ENCODE assay signal across 32 cellular contexts in the genomic region with DNA sequence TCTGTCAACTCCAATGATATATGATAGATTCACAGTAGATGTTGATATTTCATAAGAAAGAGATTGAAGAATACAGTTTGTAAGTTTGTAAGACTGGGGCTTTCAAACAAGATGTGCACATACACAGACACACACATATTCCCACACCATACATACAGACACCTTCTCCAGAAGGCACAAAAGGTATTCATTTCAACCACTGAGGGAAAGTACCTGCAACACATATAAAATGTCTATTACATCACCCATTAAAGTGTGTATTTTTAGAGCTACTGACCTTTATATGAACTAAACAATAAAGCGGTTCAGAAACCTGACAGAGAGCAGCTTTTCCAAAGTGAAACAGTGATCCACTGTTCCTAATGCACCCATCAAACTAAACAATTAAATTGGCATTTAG. TPM values are rescaled to one million over a fixed set of nuclear protein-coding genes. Genes with fewer than 3 reads are reported as not detected.
DNase-seq lines count a peak whose midpoint lies in the region; ATAC-seq and TF ChIP-seq lines count a peak whose summit lies in the region.
"Had no signal": no experiment of that assay in that cellular context is flagged by ENCODE, and none has a peak within 500 bp of the region (broad histone marks: within the 10 kb centered on the region; RNA-seq: fewer than 3 reads in every experiment).

No MANE protein-coding gene starts in this region.

- no peak for TF ChIP-seq EP300 in stomach (IDR thresholded peaks at IDR 0.05)

- no peak overlapping the region for H3K27ac Mint-ChIP-seq in activated T-cell treated with anti-CD3 and anti-CD28 coated beads, Interleukin-2, amount 50 U/mL, for 72 hours
- H3K27ac Mint-ChIP-seq in stimulated activated memory B cell treated with anti-CD40 and anti-IgM and Interleukin-4, amounts not matched to agents 10 μg/mL and 1 μg/mL and 100 μg/mL, for 72 hours = no peak overlapping the region
- H3K27ac Mint-ChIP-seq: activated CD4-positive, alpha-beta memory T cell treated with anti-CD3 and anti-CD28 coated beads, Interleukin-2, amount 10 ng/mL, durations not matched to agents 7 days and 5 days; activated naive CD8-positive, alpha-beta T cell; activated T-helper 2 cell treated with anti-CD3 and anti-CD28 coated beads, Interferon-gamma antibody, Interleukin-2, Interleukin-4, amounts not matched to agents 10 μg/mL and 5 μg/mL and 100 μg/mL, durations not matched to agents 14 hours and 24 hours and 36 hours; immature natural killer cell; natural killer cell; stimulated activated naive CD8-positive, alpha-beta T cell treated with anti-CD3 and anti-CD28 coated beads, Interleukin-15, amount 100 ng/mL, for 72 hours; T-helper 17 cell had no signal

- H3K4me3 Mint-ChIP-seq in activated T-cell treated with anti-CD3 and anti-CD28 coated beads, Interleukin-2, amount 50 U/mL, for 72 hours = no peak overlapping the region
- no peak overlapping the region for H3K4me3 Mint-ChIP-seq in stimulated activated memory B cell treated with anti-CD40 and anti-IgM and Interleukin-4, amounts not matched to agents 10 μg/mL and 1 μg/mL and 100 μg/mL, for 72 hours
- H3K4me3 Mint-ChIP-seq: activated CD4-positive, alpha-beta memory T cell treated with anti-CD3 and anti-CD28 coated beads, Interleukin-2, amount 10 ng/mL, durations not matched to agents 7 days and 5 days; activated naive CD8-positive, alpha-beta T cell; immature natural killer cell; natural killer cell; stimulated activated naive CD8-positive, alpha-beta T cell treated with anti-CD3 and anti-CD28 coated beads, Interleukin-15, amount 100 ng/mL, for 72 hours; T-helper 17 cell had no signal

- H3K9me3 Mint-ChIP-seq in activated T-cell treated with anti-CD3 and anti-CD28 coated beads, Interleukin-2, amount 50 U/mL, for 72 hours = peaks cover 3 to 7% of the 10 kb centered on the region in 2 donors
- H3K9me3 Mint-ChIP-seq in stimulated activated memory B cell treated with anti-CD40 and anti-IgM and Interleukin-4, amounts not matched to agents 10 μg/mL and 1 μg/mL and 100 μg/mL, for 72 hours = peaks cover 7% of the 10 kb centered on the region
- H3K9me3 Mint-ChIP-seq: activated CD4-positive, alpha-beta memory T cell treated with anti-CD3 and anti-CD28 coated beads, Interleukin-2, amount 10 ng/mL, durations not matched to agents 7 days and 5 days; activated T-helper 2 cell treated with anti-CD3 and anti-CD28 coated beads, Interferon-gamma antibody, Interleukin-2, Interleukin-4, amounts not matched to agents 10 μg/mL and 5 μg/mL and 100 μg/mL, durations not matched to agents 14 hours and 24 hours and 36 hours had no signal

- H3K36me3 ChIP-seq in GM06990 (ENCODE audit: control insufficient read depth, insufficient read depth, low read length) = no peaks in the 10 kb centered on the region
- no peaks in the 10 kb centered on the region for H3K36me3 ChIP-seq in MM.1S (replicated peaks; ENCODE audit: insufficient read depth, low read length)
- H3K36me3 ChIP-seq in stomach = no peaks in the 10 kb centered on the region
- H3K36me3 ChIP-seq: left lung, thyroid gland had no signal

- peaks cover 41% of the 10 kb centered on the region for H3K27me3 Mint-ChIP-seq in activated T-cell treated with anti-CD3 and anti-CD28 coated beads, Interleukin-2, amount 50 U/mL, for 72 hours (ENCODE audit: low read depth)
- peaks cover 15% of the 10 kb centered on the region for H3K27me3 Mint-ChIP-seq in stimulated activated memory B cell treated with anti-CD40 and anti-IgM and Interleukin-4, amounts not matched to agents 10 μg/mL and 1 μg/mL and 100 μg/mL, for 72 hours

- TF ChIP-seq CTCF in GM06990 (IDR thresholded peaks at IDR 0.05; ENCODE audit: insufficient read depth, low read length, poor library complexity, severe bottlenecking) (no peak), MM.1S (IDR thresholded peaks at IDR 0.05; ENCODE audit: low read length) (no peak), stomach (IDR thresholded peaks at IDR 0.05) (no peak)

- intact Hi-C loops in stomach (cut with DNase I; ENCODE audit: low total_unique reads) = no loop called here

- H3K4me1 ChIP-seq in MM.1S (ENCODE audit: low read length) (no peaks in the 10 kb centered on the region), stomach (peaks cover 0 to 9% (median 0%) of the 10 kb centered on the region in 4 donors)
- H3K4me1 ChIP-seq: left lung, thyroid gland had no signal

- H3F3A ChIP-seq in MM.1S (ENCODE audit: insufficient read depth, low read length) = no peaks in the 10 kb centered on the region

- WGBS in stomach, 5 donors = 22 to 45% (median 30%) methylated on average over 1 of the region's 1 CpG

- H3K9ac ChIP-seq in MM.1S (ENCODE audit: low read length) = no peak overlapping the region

- no peak overlapping the region for H3K4me3 ChIP-seq in GM06990 (replicated peaks; ENCODE audit: low read depth, low read length)
- no peak overlapping the region for H3K4me3 ChIP-seq in MM.1S (ENCODE audit: low read length)
- no peak overlapping the region for H3K4me3 ChIP-seq in stomach
- H3K4me3 ChIP-seq: left lung, SK-N-MC, thyroid gland had no signal

- no peak overlapping the region for H3K4me2 ChIP-seq in MM.1S (ENCODE audit: low read depth, low read length)

- H4K20me1 ChIP-seq in MM.1S (ENCODE audit: insufficient read depth, low read length) = no peaks in the 10 kb centered on the region

- H2AFZ ChIP-seq in MM.1S (ENCODE audit: low read length) = no peak overlapping the region

- DNase-seq in GM06990 (ENCODE audit: extremely low read depth, insufficient read length) (peak; percentile 20), MM.1S (peak; percentile 38), kidney tubule cell (ENCODE audit: low spot score) (peak; percentile 37), NCI-H524 (lab: John Stamatoyannopoulos, UW) (no peak), stomach (no peak)
- no peak for DNase-seq in activated T-cell treated with anti-CD3 and anti-CD28 coated beads, Interleukin-2, amount 50 U/mL, for 72 hours
- DNase-seq: activated CD4-positive, alpha-beta memory T cell treated with anti-CD3 and anti-CD28 coated beads, Interleukin-2, amount 10 ng/mL, durations not matched to agents 7 days and 5 days; activated CD4-positive, alpha-beta T cell treated with anti-CD3 and anti-CD28 coated beads for 1 hour; activated CD8-positive, alpha-beta memory T cell treated with anti-CD3 and anti-CD28 coated beads, Interleukin-2, amount 50 U/mL, for 48 hours; cerebellar nuclear complex; dorsolateral prefrontal cortex; EL; hypothalamus; immature natural killer cell; left lung; midbrain; natural killer cell; NCI-H1048; NCI-H1694 treated with DMSO at 0.1 percent for 48 hours; NCI-H345; occipital lobe; stimulated activated naive CD8-positive, alpha-beta T cell treated with anti-CD3 and anti-CD28 coated beads, Interleukin-15, amount 100 ng/mL, for 72 hours; T-helper 17 cell; thyroid gland had no signal

- ATAC-seq in GM18868 (IDR thresholded peaks at IDR 0.05; ENCODE audit: unreplicated experiment) = peak; percentile 76
- no peak for ATAC-seq in activated T-cell treated with anti-CD3 and anti-CD28 coated beads, Interleukin-2, amount 50 U/mL, for 72 hours (replicated peaks in 1 of 2)
- ATAC-seq in stimulated activated memory B cell treated with anti-CD40 and anti-IgM and Interleukin-4, amounts not matched to agents 10 μg/mL and 1 μg/mL and 100 μg/mL, for 72 hours = no peak
- ATAC-seq: HCT116; left lung; natural killer cell; stimulated activated naive CD8-positive, alpha-beta T cell treated with anti-CD3 and anti-CD28 coated beads, Interleukin-15, amount 100 ng/mL, for 72 hours; T-helper 17 cell had no signal

- peaks cover 3 to 6% of the 10 kb centered on the region in 2 donors for H3K36me3 Mint-ChIP-seq in activated T-cell treated with anti-CD3 and anti-CD28 coated beads, Interleukin-2, amount 50 U/mL, for 72 hours (ENCODE audit: insufficient read depth in 2 of 2)
- H3K36me3 Mint-ChIP-seq in stimulated activated memory B cell treated with anti-CD40 and anti-IgM and Interleukin-4, amounts not matched to agents 10 μg/mL and 1 μg/mL and 100 μg/mL, for 72 hours = no peaks in the 10 kb centered on the region
- H3K36me3 Mint-ChIP-seq: activated naive CD8-positive, alpha-beta T cell; immature natural killer cell; natural killer cell had no signal

- H3K9me2 ChIP-seq in MM.1S (replicated peaks; ENCODE audit: insufficient read depth, low read length) = no peaks in the 10 kb centered on the region

- no peaks in the 10 kb centered on the region for H3K4me1 Mint-ChIP-seq in activated T-cell treated with anti-CD3 and anti-CD28 coated beads, Interleukin-2, amount 50 U/mL, for 72 hours (ENCODE audit: low read depth)
- no peaks in the 10 kb centered on the region for H3K4me1 Mint-ChIP-seq in stimulated activated memory B cell treated with anti-CD40 and anti-IgM and Interleukin-4, amounts not matched to agents 10 μg/mL and 1 μg/mL and 100 μg/mL, for 72 hours
- H3K4me1 Mint-ChIP-seq: activated CD4-positive, alpha-beta memory T cell treated with anti-CD3 and anti-CD28 coated beads, Interleukin-2, amount 10 ng/mL, durations not matched to agents 7 days and 5 days; natural killer cell; stimulated activated naive CD8-positive, alpha-beta T cell treated with anti-CD3 and anti-CD28 coated beads, Interleukin-15, amount 100 ng/mL, for 72 hours; T-helper 17 cell had no signal

- no peak for TF ChIP-seq POLR2A in stomach (IDR thresholded peaks at IDR 0.05)

- H3K79me2 ChIP-seq in MM.1S (ENCODE audit: low read length) = no peaks in the 10 kb centered on the region

- H3K9me3 ChIP-seq in MM.1S (replicated peaks; ENCODE audit: insufficient read depth, low read length) = no peaks in the 10 kb centered on the region
- peaks cover 0 to 5% (median 0%) of the 10 kb centered on the region in 4 donors for H3K9me3 ChIP-seq in stomach
- H3K9me3 ChIP-seq: left lung, thyroid gland had no signal

- H3K27ac ChIP-seq in MM.1S (ENCODE audit: low read length) (no peak overlapping the region), stomach (no peak overlapping the region)
- H3K27ac ChIP-seq: C4-2B, left lung, RWPE1, SK-N-MC, thyroid gland had no signal

- H3K27me3 ChIP-seq in GM06990 (replicated peaks; ENCODE audit: control insufficient read depth, insufficient read depth, low read length) (no peaks in the 10 kb centered on the region), MM.1S (replicated peaks; ENCODE audit: insufficient read depth, low read length) (no peaks in the 10 kb centered on the region), stomach (no peaks in the 10 kb centered on the region)
- H3K27me3 ChIP-seq: dorsolateral prefrontal cortex, left lung, thyroid gland had no signal

RNA-seq across cellular contexts. Expression of gene CCDC148, which starts 53.3 kb away (rescaled TPM):
- total RNA-seq in stomach = 1 to 10 TPM in 1 of 5 donors, under 1 TPM in 1, not detected in 3; 0.43 to 1.3 TPM
- under 1 TPM in 1 of 3 donors, not detected in 2; 0.25 TPM for polyA plus RNA-seq in stomach
- total RNA-seq in activated T-cell treated with anti-CD3 and anti-CD28 coated beads, Interleukin-2, amount 50 U/mL, for 72 hours = under 1 TPM in 1 of 2 donors, not detected in 1; 0.14 TPM
- total RNA-seq: activated CD4-positive, alpha-beta memory T cell treated with anti-CD3 and anti-CD28 coated beads, Interleukin-2, amount 10 ng/mL, durations not matched to agents 7 days and 5 days; activated T-helper 2 cell treated with anti-CD3 and anti-CD28 coated beads, Interferon-gamma antibody, Interleukin-2, Interleukin-4, amounts not matched to agents 10 μg/mL and 5 μg/mL and 100 μg/mL, durations not matched to agents 14 hours and 24 hours and 36 hours; natural killer cell; T-helper 17 cell had no signal
- polyA plus RNA-seq: immature natural killer cell had no signal

RNA-seq across cellular contexts. Expression of gene PKP4, which starts 53.5 kb away (rescaled TPM):
- 100 to 1,000 TPM in 3 of 5 donors, 10 to 100 TPM in 2; 71.4 to 223 (median 131) TPM for total RNA-seq in stomach
- 10 to 100 TPM; 20.5 to 24.6 (median 21.4) TPM for polyA plus RNA-seq in stomach
- total RNA-seq in activated T-cell treated with anti-CD3 and anti-CD28 coated beads, Interleukin-2, amount 50 U/mL, for 72 hours = 10 to 100 TPM; 36.0 to 41.3 TPM

Comparison
In these comparisons a context has a peak if more than half of its experiments do, and no peak if none do; other contexts are left out.
1. DNase-seq: peak in GM06990 (single experiment), MM.1S (single experiment) and kidney tubule cell (single experiment); none in NCI-H524 (0 of 2), stomach (single experiment) and activated T-cell treated with anti-CD3 and anti-CD28 coated beads, Interleukin-2, amount 50 U/mL, for 72 hours (0 of 2).